1 cellular context compared by ENCODE assay signal in genomic region chr19:9862897-9863296, GRCh38.
TF ChIP-seq lines count a peak whose summit lies in the region.

No MANE protein-coding gene starts in this region.

TF ChIP-seq in IMR-90, 13 proteins besides CTCF, POLR2A, EP300 and RAD21:
- no peak for TF ChIP-seq MAZ (IDR thresholded peaks at IDR 0.05; ENCODE audit: borderline replicate concordance, low read depth, low read length)
- TF ChIP-seq RFX5 (IDR thresholded peaks at IDR 0.05; ENCODE audit: low read depth, low read length), result no peak
- TF ChIP-seq RCOR1 (IDR thresholded peaks at IDR 0.05; ENCODE audit: insufficient replicate concordance, low read length), result no peak
- TF ChIP-seq NFE2L2 (IDR thresholded peaks at IDR 0.05; ENCODE audit: low read depth, low read length), result no peak
- TF ChIP-seq FOS (IDR thresholded peaks at IDR 0.05; ENCODE audit: low read depth, low read length), result no peak
- TF ChIP-seq, protein P1, sequence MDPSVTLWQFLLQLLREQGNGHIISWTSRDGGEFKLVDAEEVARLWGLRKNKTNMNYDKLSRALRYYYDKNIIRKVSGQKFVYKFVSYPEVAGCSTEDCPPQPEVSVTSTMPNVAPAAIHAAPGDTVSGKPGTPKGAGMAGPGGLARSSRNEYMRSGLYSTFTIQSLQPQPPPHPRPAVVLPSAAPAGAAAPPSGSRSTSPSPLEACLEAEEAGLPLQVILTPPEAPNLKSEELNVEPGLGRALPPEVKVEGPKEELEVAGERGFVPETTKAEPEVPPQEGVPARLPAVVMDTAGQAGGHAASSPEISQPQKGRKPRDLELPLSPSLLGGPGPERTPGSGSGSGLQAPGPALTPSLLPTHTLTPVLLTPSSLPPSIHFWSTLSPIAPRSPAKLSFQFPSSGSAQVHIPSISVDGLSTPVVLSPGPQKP (IDR thresholded peaks at IDR 0.05; ENCODE audit: borderline replicate concordance, low read depth, low read length), result no peak
- TF ChIP-seq MAFK (IDR thresholded peaks at IDR 0.05; ENCODE audit: low read depth, low read length), result no peak
- no peak for TF ChIP-seq SMC3 (IDR thresholded peaks at IDR 0.05; ENCODE audit: low read depth, low read length)
- TF ChIP-seq CEBPB (IDR thresholded peaks at IDR 0.05; ENCODE audit: low read depth, low read length), result no peak
- no peak for TF ChIP-seq CHD1 (IDR thresholded peaks at IDR 0.05; ENCODE audit: low read depth, low read length)
- TF ChIP-seq USF2 (IDR thresholded peaks at IDR 0.05; ENCODE audit: low read depth, low read length), result no peak
- no peak for TF ChIP-seq BHLHE40 (IDR thresholded peaks at IDR 0.05; ENCODE audit: low read depth, low read length)
- TF ChIP-seq MXI1 (IDR thresholded peaks at IDR 0.05; ENCODE audit: borderline replicate concordance, low read depth, low read length), result no peak
TF ChIP-seq in IMR-90: peak in this region for 0.
